Comparison of ENCODE assay signal across 8 cellular contexts in genomic region chr1:23777979-23778814, GRCh38. TPM values are rescaled to one million over a fixed set of nuclear protein-coding genes. Genes with fewer than 3 reads are reported as not detected.
A peak's percentile ranks its signal among the peaks of the same experiment; 100 is the strongest.
DNase-seq lines count a peak whose midpoint lies in the region; ATAC-seq, FAIRE-seq and TF ChIP-seq lines count a peak whose summit lies in the region.

Gene PITHD1, plus strand, starts transcription at chr1:23778418. Its CDS starts 98 bp downstream, at chr1:23778516.

- intact Hi-C loops in dendritic cell treated with granulocyte-macrophage colony-stimulating factor and Interleukin-4, amounts not matched to agents 40 ng/mL and 50 ng/mL, for 4 days (cut with micrococcal nuclease), result loop anchor here (1.0 to 10.0 kb wide), 2 partner anchors 13 to 87 kb away; partner anchors contain the start of genes FUCA1 and LYPLA2
- intact Hi-C loops in HepG2 (cut with micrococcal nuclease; ENCODE audit: unreplicated experiment), result loop anchor here (10.0 kb wide), 1 partner anchor 87 kb away; the partner anchor contains the start of gene FUCA1

- peak within 1 kb of the TSS; percentile 94 for H3K9ac ChIP-seq in HepG2 (ENCODE audit: insufficient read depth, low read depth, low read length)

- peak; percentile 53 for ATAC-seq in HG03565 (IDR thresholded peaks at IDR 0.05; ENCODE audit: unreplicated experiment)
- peak; percentile 86 for ATAC-seq in HepG2

- TF ChIP-seq CTCF in HepG2 (CRISPR knock-in tag; IDR thresholded peaks at IDR 0.05), result no peak

- no TSS peak for BruUV-seq in HepG2 (replicated peaks; lab: Mats Ljungman, UMichigan)

- DNase-seq in AG20443 (ENCODE audit: low spot score) (peak; percentile 99), GM19239 (ENCODE audit: insufficient read length, low spot score) (peak; percentile 89), NCI-H748 treated with DMSO at 0.1 percent for 48 hours (lab: John Stamatoyannopoulos, UW) (peak; percentile 31), HepG2 (ENCODE audit: low spot score) (peak; percentile 83)
- peak; percentile 74 for DNase-seq in activated CD4-positive, alpha-beta T cell treated with anti-CD3 and anti-CD28 coated beads, Interleukin-2, amount 50 U/mL, for 1 hour
- DNase-seq in stimulated activated CD4-positive, alpha-beta T cell treated with anti-CD3 and anti-CD28 coated beads, Interleukin-2, amount 100 ng/mL, for 48 hours, result peak; percentile 69 to 71

- no peaks in the 10 kb centered on the region for H3K27me3 Mint-ChIP-seq in dendritic cell treated with granulocyte-macrophage colony-stimulating factor and Interleukin-4, amounts not matched to agents 40 ng/mL and 50 ng/mL, for 4 days

- TF ChIP-seq POLR2A in HepG2 (IDR thresholded peaks at IDR 0.05; ENCODE audit: insufficient read depth in 1 of 2, low read depth in 2 of 2, low read length in 2 of 2), result peak; percentile 84 to 99

- peaks cover 0 to 7% of the 10 kb centered on the region in 2 experiments; a peak in 3 of 5 replicates for H3K36me3 ChIP-seq in HepG2 (replicated peaks in 1 of 2; ENCODE audit: control insufficient read depth in 1 of 2, insufficient read depth in 2 of 2, low read length in 2 of 2)

- TF ChIP-seq RAD21 in HepG2 (CRISPR knock-in tag; IDR thresholded peaks at IDR 0.05), result peak; percentile 28; the same call in 1 of the 2 replicates

- H3K4me3 Mint-ChIP-seq in dendritic cell treated with granulocyte-macrophage colony-stimulating factor and Interleukin-4, amounts not matched to agents 40 ng/mL and 50 ng/mL, for 4 days, result peak within 1 kb of the TSS; percentile 79

- no peaks in the 10 kb centered on the region; a peak in 1 of 5 replicates for H3K27me3 ChIP-seq in HepG2 (ENCODE audit: control insufficient read depth in 1 of 2, insufficient read depth in 2 of 2, low read length in 2 of 2)

- FAIRE-seq in GM19239 (lab: Jason Lieb, UNC) (peak; percentile 82), HepG2 (lab: Jason Lieb, UNC) (peak; percentile 42)

- no peaks in the 10 kb centered on the region; the same call in none of the 2 replicates for H4K20me1 ChIP-seq in HepG2 (ENCODE audit: insufficient read depth, low read length)

- H3K9me3 ChIP-seq in HepG2 (ENCODE audit: low read length), result no peaks in the 10 kb centered on the region

- H3K9me3 Mint-ChIP-seq in dendritic cell treated with granulocyte-macrophage colony-stimulating factor and Interleukin-4, amounts not matched to agents 40 ng/mL and 50 ng/mL, for 4 days, result no peaks in the 10 kb centered on the region

- H3K27ac ChIP-seq in HepG2 (ENCODE audit: extremely low read length, insufficient read depth, low read length), result peak within 1 kb of the TSS; percentile 91

- peak within 1 kb of the TSS; percentile 81 for H2AFZ ChIP-seq in HepG2 (ENCODE audit: low read length)

- peaks cover 23% of the 10 kb centered on the region for H3K36me3 Mint-ChIP-seq in dendritic cell treated with granulocyte-macrophage colony-stimulating factor and Interleukin-4, amounts not matched to agents 40 ng/mL and 50 ng/mL, for 4 days (ENCODE audit: low read depth)

- CTCF ChIA-PET in HepG2 (lab: Yijun Ruan, JAX; ENCODE audit: low intra/inter-chr PET ratio, low total read pairs), result no interaction called here

- POLR2A ChIA-PET in HepG2 (lab: Yijun Ruan, JAX), result interaction anchor here (0.5 to 7.9 kb wide), 30 partner anchors 12 to 438 kb away, joined by 3 to 154 read pairs (median 4); partner anchors contain the start of genes ELOA, FUCA1, GALE and HMGCL

- peaks cover 13% of the 10 kb centered on the region for H3K4me1 Mint-ChIP-seq in dendritic cell treated with granulocyte-macrophage colony-stimulating factor and Interleukin-4, amounts not matched to agents 40 ng/mL and 50 ng/mL, for 4 days (ENCODE audit: low read depth)

- in situ Hi-C loops in HepG2 (cut with HindIII; ENCODE audit: extremely low pct_ligation_motif_present, low pct_unique_long_range_greater_than_20kb), result no loop called here

- H3K4me2 ChIP-seq in HepG2 (ENCODE audit: low read depth, low read length), result peak within 1 kb of the TSS; percentile 89

- peak within 1 kb of the TSS; percentile 83 for H3K27ac Mint-ChIP-seq in dendritic cell treated with granulocyte-macrophage colony-stimulating factor and Interleukin-4, amounts not matched to agents 40 ng/mL and 50 ng/mL, for 4 days

- TF ChIP-seq EP300 in HepG2 (IDR thresholded peaks at IDR 0.05; ENCODE audit: low read depth in 2 of 2, low read length in 2 of 2) (no peak), HepG2 (CRISPR knock-in tag; IDR thresholded peaks at IDR 0.05; ENCODE audit: borderline replicate concordance) (peak; percentile 16; the same call in 1 of the 2 replicates)

- peaks cover 52% of the 10 kb centered on the region for H3K79me2 ChIP-seq in HepG2 (ENCODE audit: insufficient read depth, low read length)

- H3K4me3 ChIP-seq in HepG2 (replicated peaks in 1 of 3; ENCODE audit: insufficient read depth in 1 of 3, low read depth in 2 of 3, low read length in 3 of 3), result peak within 1 kb of the TSS; percentile 61 to 85 (median 82)

- under 1% methylated on average over 31 of the region's 91 CpGs for WGBS in HepG2 (ENCODE audit: low lambda C conversion rate)

- peaks cover 59% of the 10 kb centered on the region for H3K4me1 ChIP-seq in HepG2 (ENCODE audit: insufficient read depth, low read length)

TF ChIP-seq in HepG2, 621 proteins besides CTCF, POLR2A, EP300 and RAD21 (continues in another document):
- TF ChIP-seq ZNF850 (CRISPR knock-in tag; conservative IDR thresholded peaks at IDR 0.05), result no peak
- peak; percentile 50; the same call in 1 of the 2 replicates for TF ChIP-seq ZNF552 (CRISPR knock-in tag; IDR thresholded peaks at IDR 0.05; ENCODE audit: borderline replicate concordance)
- 0 out of 2 replicates have a peak, but pooled peaks have one; percentile 49 for TF ChIP-seq RNF219 (CRISPR knock-in tag; IDR thresholded peaks at IDR 0.05)
- 0 out of 2 replicates have a peak, but pooled peaks have one; percentile 51 for TF ChIP-seq TP53 (CRISPR knock-in tag; conservative IDR thresholded peaks at IDR 0.05)
- TF ChIP-seq HMG20A (CRISPR knock-in tag; IDR thresholded peaks at IDR 0.05; ENCODE audit: borderline replicate concordance), result no peak
- TF ChIP-seq NRL (CRISPR knock-in tag; IDR thresholded peaks at IDR 0.05; ENCODE audit: borderline replicate concordance), result peak; percentile 32; the same call in 1 of the 2 replicates
- no peak for TF ChIP-seq MZF1 (CRISPR knock-in tag; IDR thresholded peaks at IDR 0.05; ENCODE audit: borderline replicate concordance)
- no peak for TF ChIP-seq GTF3A (CRISPR knock-in tag; conservative IDR thresholded peaks at IDR 0.05)
- no peak for TF ChIP-seq MTF2 (CRISPR knock-in tag; IDR thresholded peaks at IDR 0.05; ENCODE audit: borderline replicate concordance)
- peak; percentile 70; the same call in 1 of the 2 replicates for TF ChIP-seq NFKB2 (CRISPR knock-in tag; IDR thresholded peaks at IDR 0.05; ENCODE audit: borderline replicate concordance)

RNA-seq across cellular contexts. Expression of gene PITHD1, which starts in this region (rescaled TPM):
- total RNA-seq in HepG2 (2016; rRNA removed; fragmentation: Illumina TruSeq; extraction: Trizol), result 37.3 and 44.9 TPM in 2 replicates
- total RNA-seq in HepG2 (2016; cell fraction: cytosol; rRNA removed; fragmentation: Illumina TruSeq; extraction: Trizol; ENCODE audit: low read depth), result 6.6 and 7.1 TPM in 2 replicates
- total RNA-seq in HepG2 (2016; cell fraction: insoluble cytoplasmic fraction; rRNA removed; fragmentation: Illumina TruSeq; extraction: Trizol), result 39.7 and 44.6 TPM in 2 replicates
- 24.7 and 27.8 TPM in 2 replicates for total RNA-seq in HepG2 (2016; cell fraction: membrane; rRNA removed; fragmentation: Illumina TruSeq; extraction: Trizol)
- total RNA-seq in HepG2 (2016; cell fraction: nucleus; rRNA removed; fragmentation: Illumina TruSeq; extraction: Trizol), result 21.3 and 22.5 TPM in 2 replicates
- 26.6 and 28.0 TPM in 2 replicates for polyA plus RNA-seq in HepG2 (2011; rRNA removed)
- 17.4 and 25.5 TPM in 2 replicates for polyA plus RNA-seq in HepG2 (2011; cell fraction: cytosol; rRNA removed)
- polyA plus RNA-seq in HepG2 (2011; cell fraction: nucleus; rRNA removed), result 12.1 and 20.0 TPM in 2 replicates
- 25.1 and 29.3 TPM in 2 replicates for polyA plus RNA-seq in HepG2 (2012)
- polyA plus RNA-seq in HepG2 (2016; cell fraction: cytosol; fragmentation: Illumina TruSeq; extraction: Trizol; ENCODE audit: low read depth), result 6.4 and 7.2 TPM in 2 replicates
- polyA plus RNA-seq in HepG2 (2016; cell fraction: insoluble cytoplasmic fraction; fragmentation: Illumina TruSeq; extraction: Trizol; ENCODE audit: low read depth), result 49.7 and 49.8 TPM in 2 replicates
- polyA plus RNA-seq in HepG2 (2016; cell fraction: membrane; fragmentation: Illumina TruSeq; extraction: Trizol; ENCODE audit: low read depth), result 20.1 and 20.8 TPM in 2 replicates
- 41.4 and 42.1 TPM in 2 replicates for polyA plus RNA-seq in HepG2 (2016; cell fraction: nucleus; fragmentation: Illumina TruSeq; extraction: Trizol; ENCODE audit: insufficient read depth, low read depth)
- polyA minus RNA-seq in HepG2 (2011; rRNA and poly(A)+ RNA removed; ENCODE audit: low replicate concordance), result 5.1 and 25.2 TPM in 2 replicates
- polyA minus RNA-seq in HepG2 (2011; cell fraction: cytosol; rRNA and poly(A)+ RNA removed), result 3.8 and 5.5 TPM in 2 replicates
- polyA minus RNA-seq in HepG2 (2011; cell fraction: nucleus; rRNA and poly(A)+ RNA removed), result 12.1 and 14.0 TPM in 2 replicates

Comparison
In these comparisons a context has a peak if more than half of its experiments do, and no peak if none do; other contexts are left out.
1. Peak in every context shown above with its lines: DNase-seq, ATAC-seq, H3K4me3 ChIP-seq and H3K27ac ChIP-seq.
2. DNase-seq: peak in every context shown above with its lines; median percentile 99 in AG20443; 89 in GM19239; 83 in HepG2; 74 in activated CD4-positive, alpha-beta T cell treated with anti-CD3 and anti-CD28 coated beads, Interleukin-2, amount 50 U/mL, for 1 hour; 70 in stimulated activated CD4-positive, alpha-beta T cell treated with anti-CD3 and anti-CD28 coated beads, Interleukin-2, amount 100 ng/mL, for 48 hours; 31 in NCI-H748 treated with DMSO at 0.1 percent for 48 hours.